In the genomic region with DNA sequence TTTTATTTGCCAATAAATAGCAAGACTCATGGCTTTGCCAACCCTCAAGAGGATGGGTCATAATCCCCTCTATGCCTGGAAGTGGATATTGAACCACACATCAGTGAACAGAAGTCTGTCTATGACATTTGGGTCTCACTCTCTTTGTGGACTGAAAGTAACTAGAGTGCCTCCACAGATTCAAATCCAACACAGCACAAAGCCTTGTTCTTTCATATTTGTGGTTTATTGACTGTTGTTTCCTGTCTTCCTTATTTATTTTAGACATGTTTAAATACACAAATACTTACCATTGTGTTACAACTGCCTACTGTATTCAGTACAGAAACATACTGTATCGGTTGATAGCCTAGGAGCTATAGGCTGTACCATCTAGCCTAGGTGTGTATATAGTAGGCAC, we compare ENCODE assay signal across 7 cellular contexts.
"Had no signal": no experiment of that assay in that cellular context is flagged by ENCODE, and none has a peak within 500 bp of the region (broad histone marks: within the 10 kb centered on the region; RNA-seq: fewer than 3 reads in every experiment).

No MANE protein-coding gene starts in this region.

- ATAC-seq: HCT116, HepG2 had no signal

- H3K4me3 ChIP-seq: GM23248, HAP-1 had no signal

- DNase-seq: GM23248, GOT3, H7, HFFc6 had no signal

- FAIRE-seq: HepG2 had no signal
